In the genomic region with DNA sequence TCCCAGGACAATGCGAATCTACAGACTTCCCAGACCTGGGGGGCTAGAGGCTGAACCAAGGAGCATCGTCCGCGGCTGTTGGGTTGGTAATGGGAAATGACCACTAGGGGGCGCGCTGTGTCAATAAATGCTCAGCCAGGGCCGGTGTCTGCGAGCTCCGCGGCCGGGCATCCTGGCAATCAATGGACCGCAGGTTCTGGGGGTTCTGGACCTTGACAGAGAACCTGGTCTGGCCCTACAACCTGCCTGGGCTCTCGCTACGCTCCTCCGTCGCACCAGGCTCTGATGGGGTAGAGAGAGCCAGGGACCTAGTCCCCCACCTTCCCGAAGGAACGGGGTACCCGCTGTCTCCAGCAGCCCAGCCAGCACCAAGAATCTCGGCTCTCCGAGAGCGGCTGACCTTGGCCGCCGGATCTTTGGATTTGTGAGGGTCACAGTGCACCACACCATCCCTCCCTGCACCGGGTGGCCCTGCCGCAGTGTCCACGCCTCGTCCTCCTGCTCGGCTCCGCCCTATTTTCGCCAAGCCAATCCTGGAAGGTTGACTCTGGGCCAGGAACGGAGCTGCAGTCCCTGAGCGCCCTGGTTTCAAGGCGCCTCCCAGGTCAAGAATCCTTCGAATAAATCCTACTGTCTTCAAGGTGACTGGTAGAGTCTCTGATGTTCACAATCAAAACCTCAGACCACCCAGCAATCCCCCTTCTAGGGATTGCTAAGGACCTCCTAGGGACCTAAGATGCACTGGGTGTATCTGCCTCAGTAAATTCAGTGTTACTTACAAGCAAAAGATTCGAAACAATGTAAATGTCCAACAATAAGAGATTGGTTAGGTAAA, we compare ENCODE assay signal across 8 cellular contexts. TPM values are rescaled to one million over a fixed set of nuclear protein-coding genes. Genes with fewer than 3 reads are reported as not detected.
A peak's percentile ranks its signal among the peaks of the same experiment; 100 is the strongest.
DNase-seq lines count a peak whose midpoint lies in the region; ATAC-seq and TF ChIP-seq lines count a peak whose summit lies in the region.

No MANE protein-coding gene starts in this region.

- H3K4me3 ChIP-seq in lower lobe of right lung = peak overlapping the region; percentile 54

- H3K27ac Mint-ChIP-seq in activated CD4-positive, alpha-beta memory T cell treated with anti-CD3 and anti-CD28 coated beads for 36 hours = no peak overlapping the region

- POLR2A ChIA-PET in activated CD4-positive, alpha-beta memory T cell treated with anti-CD3 and anti-CD28 coated beads for 36 hours (lab: Charles Lee) = interaction anchor here (1.0 kb wide), 1 partner anchor 166 kb away, joined by 3 read pairs; no protein-coding TSS in a partner anchor

- no peak overlapping the region for H3K27ac ChIP-seq in 22Rv1
- H3K27ac ChIP-seq in lower lobe of right lung = peak overlapping the region; percentile 48

- H3K4me1 Mint-ChIP-seq in activated CD4-positive, alpha-beta memory T cell treated with anti-CD3 and anti-CD28 coated beads for 36 hours (ENCODE audit: low read depth) = peaks cover 24% of the 10 kb centered on the region

- peaks cover 20% of the 10 kb centered on the region for H3K4me1 ChIP-seq in lower lobe of right lung

- H3K4me3 Mint-ChIP-seq in activated CD4-positive, alpha-beta memory T cell treated with anti-CD3 and anti-CD28 coated beads for 36 hours = peak overlapping the region; percentile 80

- H3K27me3 Mint-ChIP-seq in activated CD4-positive, alpha-beta memory T cell treated with anti-CD3 and anti-CD28 coated beads for 36 hours = peaks cover 2% of the 10 kb centered on the region

- peak; percentile 85 for ATAC-seq in GM18502 (IDR thresholded peaks at IDR 0.05; ENCODE audit: poor library complexity, unreplicated experiment)
- peak; percentile 88 for ATAC-seq in HG03159 (IDR thresholded peaks at IDR 0.05; ENCODE audit: unreplicated experiment)
- ATAC-seq in lower lobe of right lung = peak; percentile 91 to 93

- H3K36me3 Mint-ChIP-seq in activated CD4-positive, alpha-beta memory T cell treated with anti-CD3 and anti-CD28 coated beads for 36 hours = peaks cover 3% of the 10 kb centered on the region

- CTCF ChIA-PET in activated CD4-positive, alpha-beta memory T cell treated with anti-CD3 and anti-CD28 coated beads for 36 hours (lab: Charles Lee) = interaction anchor here (0.6 to 5.4 kb wide), 56 partner anchors 8 to 466 kb away, joined by 3 to 77 read pairs (median 4); partner anchors contain the start of genes CKLF, CMTM2, CMTM3 and DYNC1LI2

- H3K36me3 ChIP-seq in lower lobe of right lung = peaks cover 11% of the 10 kb centered on the region

- peaks cover 6% of the 10 kb centered on the region for H3K9me3 Mint-ChIP-seq in activated CD4-positive, alpha-beta memory T cell treated with anti-CD3 and anti-CD28 coated beads for 36 hours

- H3K27me3 ChIP-seq in lower lobe of right lung (ENCODE audit: low read depth) = no peaks in the 10 kb centered on the region

- no peaks in the 10 kb centered on the region for H3K9me3 ChIP-seq in lower lobe of right lung

- intact Hi-C loops in activated CD4-positive, alpha-beta memory T cell treated with anti-CD3 and anti-CD28 coated beads for 36 hours (cut with micrococcal nuclease) = loop anchor here (1.0 to 5.0 kb wide), 3 partner anchors 77 to 466 kb away; no protein-coding TSS in a partner anchor
- intact Hi-C loops in lower lobe of right lung (cut with DNase I) = loop anchor here (5.0 kb wide), 1 partner anchor 76 kb away; no protein-coding TSS in a partner anchor

- DNase-seq in NCI-H69 (lab: John Stamatoyannopoulos, UW) (peak; percentile 65), lower lobe of right lung (peak; percentile 87)
- peak; percentile 92 for DNase-seq in activated CD4-positive, alpha-beta memory T cell treated with anti-CD3 and anti-CD28 coated beads for 36 hours
- DNase-seq in effector CD4-positive, alpha-beta T cell = peak; percentile 90
- peak; percentile 84 to 91 for DNase-seq in stimulated activated CD4-positive, alpha-beta T cell treated with anti-CD3 and anti-CD28 coated beads, Interleukin-4, amount 100 ng/mL, for 48 hours (ENCODE audit: low read depth in 2 of 2)

- TF ChIP-seq CTCF in 22Rv1 (IDR thresholded peaks at IDR 0.05) (peak; percentile 85), lower lobe of right lung (IDR thresholded peaks at IDR 0.05) (peak; percentile 94)

RNA-seq across cellular contexts. Expression of gene BEAN1, which starts 20.3 kb away (rescaled TPM):
- not detected for total RNA-seq in activated CD4-positive, alpha-beta memory T cell treated with anti-CD3 and anti-CD28 coated beads for 36 hours
- total RNA-seq in lower lobe of right lung = 0.15 TPM

RNA-seq across cellular contexts. Expression of gene CDH5, which starts 40.3 kb away (rescaled TPM):
- not detected for total RNA-seq in activated CD4-positive, alpha-beta memory T cell treated with anti-CD3 and anti-CD28 coated beads for 36 hours
- total RNA-seq in lower lobe of right lung = 128 TPM

Comparison
In these comparisons a context has a peak if more than half of its experiments do, and no peak if none do; other contexts are left out.
1. RNA of gene CDH5, which starts 40.3 kb away (total RNA-seq): 128 TPM in lower lobe of right lung (single experiment); not detected in activated CD4-positive, alpha-beta memory T cell treated with anti-CD3 and anti-CD28 coated beads for 36 hours; every median in the first group is over 100 times any median in the second.
2. Peak in every context shown above with its lines, with median percentiles within 50 percentile points of each other: ATAC-seq and DNase-seq.